ENCODE assay signal across 1 cellular context in the genomic region with DNA sequence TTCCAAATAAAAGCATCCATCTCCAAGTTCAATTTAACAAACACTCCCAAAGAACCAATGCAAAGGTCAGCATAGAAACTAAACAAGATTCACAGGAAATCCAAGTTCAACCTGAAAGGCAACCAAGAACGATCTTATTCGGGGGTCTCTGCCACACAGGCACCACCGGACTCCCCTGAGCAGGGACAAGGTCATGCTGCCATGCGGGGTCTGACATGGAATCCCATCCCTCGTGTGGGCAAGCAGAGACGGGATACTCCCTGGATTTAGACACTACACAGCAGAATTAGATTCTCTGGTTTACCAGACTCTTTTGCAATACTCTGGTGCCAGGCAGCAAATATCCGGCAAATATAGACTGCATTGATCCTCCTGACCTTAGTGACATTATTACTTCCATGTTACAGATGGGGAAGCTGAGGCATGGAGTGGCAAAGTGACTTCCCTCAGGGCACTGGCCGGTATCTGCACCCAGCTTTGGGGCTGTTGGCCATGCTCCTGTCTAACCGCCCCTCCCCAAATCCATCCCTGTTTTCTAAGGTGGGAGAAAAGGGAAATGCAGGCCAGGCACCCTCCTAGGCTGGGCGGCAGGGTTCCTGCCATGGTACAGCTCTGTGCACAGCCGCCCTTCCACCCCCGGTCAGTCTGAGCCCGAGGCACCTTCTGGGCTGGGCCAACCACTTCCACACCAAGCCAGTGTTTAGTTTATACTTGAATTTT.
TF ChIP-seq lines count a peak whose summit lies in the region.

No MANE protein-coding gene starts in this region.

TF ChIP-seq in HepG2, 621 proteins besides CTCF, POLR2A, EP300 and RAD21 (continued from another document):
- TF ChIP-seq DPF2 (CRISPR knock-in tag; IDR thresholded peaks at IDR 0.05; ENCODE audit: borderline replicate concordance, low read depth) (no peak), HNRNPUL1 (IDR thresholded peaks at IDR 0.05; ENCODE audit: low read depth, low read length) (no peak)
TF ChIP-seq in HepG2: peak in this region for 0.
